ENCODE assay signal across 22 cellular contexts in genomic region chr3:9195390-9195789, GRCh38.
"Had no signal": no experiment of that assay in that cellular context is flagged by ENCODE, and none has a peak within 500 bp of the region (broad histone marks: within the 10 kb centered on the region; RNA-seq: fewer than 3 reads in every experiment).

No MANE protein-coding gene starts in this region.

- H3K9me3 Mint-ChIP-seq: activated CD4-positive, alpha-beta T cell treated with anti-CD3 and anti-CD28 coated beads, Interleukin-2, amount 10 ng/mL, durations not matched to agents 7 days and 5 days; activated CD8-positive, alpha-beta T cell treated with anti-CD3 and anti-CD28 coated beads for 36 hours; endodermal cell; natural killer cell treated with Interleukin-12 subunit alpha and Interleukin-12 subunit beta and Interleukin-15 and Interleukin-18, amount 100 ng/mL, for 72 hours; stimulated activated naive CD8-positive, alpha-beta T cell treated with anti-CD3 and anti-CD28 coated beads, Interleukin-15, Interleukin-2, amounts not matched to agents 100 ng/mL and 50 ng/mL, for 24 hours had no signal

- H2AFZ ChIP-seq: hepatocyte had no signal

- ATAC-seq: activated CD8-positive, alpha-beta T cell treated with anti-CD3 and anti-CD28 coated beads for 36 hours had no signal

- H3K4me3 Mint-ChIP-seq: activated CD4-positive, alpha-beta T cell treated with anti-CD3 and anti-CD28 coated beads, Interleukin-2, amount 10 ng/mL, durations not matched to agents 7 days and 5 days; activated CD8-positive, alpha-beta T cell treated with anti-CD3 and anti-CD28 coated beads for 36 hours; activated naive CD8-positive, alpha-beta T cell; endodermal cell; natural killer cell treated with Interleukin-12 subunit alpha and Interleukin-12 subunit beta and Interleukin-15 and Interleukin-18, amount 100 ng/mL, for 72 hours; stimulated activated naive CD8-positive, alpha-beta T cell treated with anti-CD3 and anti-CD28 coated beads, Interleukin-15, Interleukin-2, amounts not matched to agents 100 ng/mL and 50 ng/mL, for 24 hours had no signal

- H3K4me3 ChIP-seq: hepatocyte, left ventricle myocardium inferior, ovary, prostate gland, right atrium auricular region, tibial artery had no signal

- H3K27ac Mint-ChIP-seq: activated CD4-positive, alpha-beta T cell treated with anti-CD3 and anti-CD28 coated beads, Interleukin-2, amount 10 ng/mL, durations not matched to agents 7 days and 5 days; activated CD8-positive, alpha-beta T cell treated with anti-CD3 and anti-CD28 coated beads for 36 hours; activated naive CD8-positive, alpha-beta T cell; endodermal cell; natural killer cell treated with Interleukin-12 subunit alpha and Interleukin-12 subunit beta and Interleukin-15 and Interleukin-18, amount 100 ng/mL, for 72 hours; stimulated activated naive CD8-positive, alpha-beta T cell treated with anti-CD3 and anti-CD28 coated beads, Interleukin-15, Interleukin-2, amounts not matched to agents 100 ng/mL and 50 ng/mL, for 24 hours had no signal

- H3K27ac ChIP-seq: hepatocyte, left ventricle myocardium inferior, neutrophil, ovary, right atrium auricular region, tibial artery had no signal

- H3K27me3 Mint-ChIP-seq: activated CD8-positive, alpha-beta T cell treated with anti-CD3 and anti-CD28 coated beads for 36 hours; activated naive CD8-positive, alpha-beta T cell; stimulated activated naive CD8-positive, alpha-beta T cell treated with anti-CD3 and anti-CD28 coated beads, Interleukin-15, Interleukin-2, amounts not matched to agents 100 ng/mL and 50 ng/mL, for 24 hours had no signal

- DNase-seq: activated CD4-positive, alpha-beta T cell treated with anti-CD3 and anti-CD28 coated beads, Interleukin-2, amount 10 ng/mL, durations not matched to agents 7 days and 5 days; activated CD4-positive, CD25-positive, alpha-beta regulatory T cell treated with anti-CD3 and anti-CD28 coated beads, Interleukin-2, amount 50 U/mL, for 72 hours; activated CD8-positive, alpha-beta T cell treated with anti-CD3 and anti-CD28 coated beads for 36 hours; activated naive CD4-positive, alpha-beta T cell; activated T-cell treated with anti-CD3 and anti-CD28 coated beads, Interleukin-2, amount 50 U/mL, for 1 hour; cerebellar nuclear complex; cortex of kidney; foreskin melanocyte; left ventricle myocardium inferior; midbrain; ovary; T-helper 2 cell; tibial artery had no signal

- H3K9me3 ChIP-seq: left ventricle myocardium inferior, neutrophil, ovary, prostate gland, right atrium auricular region, tibial artery had no signal

- H3K79me2 ChIP-seq: hepatocyte had no signal

- H3K27me3 ChIP-seq: hepatocyte, neutrophil, ovary, right atrium auricular region, tibial artery had no signal

- H3K36me3 Mint-ChIP-seq: activated naive CD8-positive, alpha-beta T cell; natural killer cell treated with Interleukin-12 subunit alpha and Interleukin-12 subunit beta and Interleukin-15 and Interleukin-18, amount 100 ng/mL, for 72 hours had no signal

- H3K4me1 ChIP-seq: right atrium auricular region, tibial artery had no signal

- FAIRE-seq: astrocyte had no signal

- H3K4me1 Mint-ChIP-seq: activated CD4-positive, alpha-beta T cell treated with anti-CD3 and anti-CD28 coated beads, Interleukin-2, amount 10 ng/mL, durations not matched to agents 7 days and 5 days had no signal

- H3K4me2 ChIP-seq: hepatocyte had no signal

- H3K36me3 ChIP-seq: left ventricle myocardium inferior, neutrophil, ovary, prostate gland, right atrium auricular region, tibial artery had no signal
